In the genomic region with DNA sequence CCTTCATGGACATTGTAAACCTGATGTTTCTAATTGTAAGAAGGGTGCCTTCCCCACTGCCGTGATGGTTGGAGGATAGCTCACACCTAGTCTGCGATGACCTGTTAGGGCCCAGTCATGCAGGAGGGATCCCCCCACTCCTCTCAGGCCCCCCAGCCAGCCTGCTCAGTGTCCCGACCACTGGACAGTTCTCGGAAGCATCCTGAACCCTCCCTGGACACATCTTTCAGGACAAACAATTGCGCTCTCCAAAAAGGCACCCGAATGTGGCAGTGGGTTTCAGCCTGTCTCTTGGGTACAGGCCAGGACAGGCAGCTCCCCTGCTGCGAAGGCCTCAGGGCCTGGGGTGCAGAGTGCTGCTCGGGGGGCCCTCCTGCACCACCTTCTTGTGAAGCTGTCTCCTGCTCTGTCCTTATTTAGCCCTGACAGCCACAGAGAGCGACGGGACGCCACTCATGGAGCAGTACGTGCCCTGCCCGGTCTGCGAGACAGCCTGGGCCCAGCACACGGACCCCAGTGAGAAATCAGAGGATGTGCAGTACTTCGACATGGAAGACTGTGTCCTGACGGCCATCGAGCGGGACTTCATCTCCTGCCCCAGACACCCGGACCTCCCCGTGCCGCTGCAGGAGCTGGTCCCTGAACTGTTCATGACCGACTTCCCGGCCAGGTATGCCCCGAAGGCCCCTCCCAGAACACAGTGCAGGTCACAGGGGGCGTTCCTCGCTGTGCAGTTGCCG, we compare ENCODE assay signal across 2 cellular contexts.
TF ChIP-seq lines count a peak whose summit lies in the region.

No MANE protein-coding gene starts in this region.

TF ChIP-seq in IMR-90, 13 proteins besides CTCF, POLR2A, EP300 and RAD21:
- TF ChIP-seq MXI1 (IDR thresholded peaks at IDR 0.05; ENCODE audit: borderline replicate concordance, low read depth, low read length), result no peak
- TF ChIP-seq FOS (IDR thresholded peaks at IDR 0.05; ENCODE audit: low read depth, low read length), result no peak
- no peak for TF ChIP-seq NFE2L2 (IDR thresholded peaks at IDR 0.05; ENCODE audit: low read depth, low read length)
- TF ChIP-seq, protein P1, sequence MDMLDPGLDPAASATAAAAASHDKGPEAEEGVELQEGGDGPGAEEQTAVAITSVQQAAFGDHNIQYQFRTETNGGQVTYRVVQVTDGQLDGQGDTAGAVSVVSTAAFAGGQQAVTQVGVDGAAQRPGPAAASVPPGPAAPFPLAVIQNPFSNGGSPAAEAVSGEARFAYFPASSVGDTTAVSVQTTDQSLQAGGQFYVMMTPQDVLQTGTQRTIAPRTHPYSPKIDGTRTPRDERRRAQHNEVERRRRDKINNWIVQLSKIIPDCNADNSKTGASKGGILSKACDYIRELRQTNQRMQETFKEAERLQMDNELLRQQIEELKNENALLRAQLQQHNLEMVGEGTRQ (IDR thresholded peaks at IDR 0.05; ENCODE audit: low read depth, low read length), result no peak
- TF ChIP-seq MAZ (IDR thresholded peaks at IDR 0.05; ENCODE audit: borderline replicate concordance, low read depth, low read length), result no peak
- TF ChIP-seq CEBPB (IDR thresholded peaks at IDR 0.05; ENCODE audit: low read depth, low read length), result no peak
- no peak for TF ChIP-seq SMC3 (IDR thresholded peaks at IDR 0.05; ENCODE audit: low read depth, low read length)
- TF ChIP-seq CHD1 (IDR thresholded peaks at IDR 0.05; ENCODE audit: low read depth, low read length), result no peak
- no peak for TF ChIP-seq MAFK (IDR thresholded peaks at IDR 0.05; ENCODE audit: low read depth, low read length)

TF ChIP-seq in GM12878, 131 proteins besides CTCF, POLR2A, EP300 and RAD21:
- no peak for TF ChIP-seq GABPA (IDR thresholded peaks at IDR 0.05; ENCODE audit: low read depth)
- no peak for TF ChIP-seq JUNB (IDR thresholded peaks at IDR 0.05)
- TF ChIP-seq, protein P2, sequence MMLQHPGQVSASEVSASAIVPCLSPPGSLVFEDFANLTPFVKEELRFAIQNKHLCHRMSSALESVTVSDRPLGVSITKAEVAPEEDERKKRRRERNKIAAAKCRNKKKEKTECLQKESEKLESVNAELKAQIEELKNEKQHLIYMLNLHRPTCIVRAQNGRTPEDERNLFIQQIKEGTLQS (IDR thresholded peaks at IDR 0.05; ENCODE audit: borderline replicate concordance, extremely low read depth, low read depth, low read length), result no peak
- no peak for TF ChIP-seq MYC (IDR thresholded peaks at IDR 0.05; ENCODE audit: insufficient read depth, insufficient read length, insufficient replicate concordance, low read length, severe bottlenecking)
- TF ChIP-seq, protein P3, sequence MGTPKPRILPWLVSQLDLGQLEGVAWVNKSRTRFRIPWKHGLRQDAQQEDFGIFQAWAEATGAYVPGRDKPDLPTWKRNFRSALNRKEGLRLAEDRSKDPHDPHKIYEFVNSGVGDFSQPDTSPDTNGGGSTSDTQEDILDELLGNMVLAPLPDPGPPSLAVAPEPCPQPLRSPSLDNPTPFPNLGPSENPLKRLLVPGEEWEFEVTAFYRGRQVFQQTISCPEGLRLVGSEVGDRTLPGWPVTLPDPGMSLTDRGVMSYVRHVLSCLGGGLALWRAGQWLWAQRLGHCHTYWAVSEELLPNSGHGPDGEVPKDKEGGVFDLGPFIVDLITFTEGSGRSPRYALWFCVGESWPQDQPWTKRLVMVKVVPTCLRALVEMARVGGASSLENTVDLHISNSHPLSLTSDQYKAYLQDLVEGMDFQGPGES (IDR thresholded peaks at IDR 0.05), result no peak
